8 cellular contexts compared by ENCODE assay signal in genomic region chr1:226649780-226650179, GRCh38.
A peak's percentile ranks its signal among the peaks of the same experiment; 100 is the strongest.
DNase-seq lines count a peak whose midpoint lies in the region; ATAC-seq, FAIRE-seq and TF ChIP-seq lines count a peak whose summit lies in the region.

No MANE protein-coding gene starts in this region.

- TF ChIP-seq RAD21 in K562 (CRISPR knock-in tag; conservative IDR thresholded peaks at IDR 0.05 in 1 of 2, IDR thresholded peaks at IDR 0.05 in 1 of 2), result peak in 1 of 2 experiments; percentile 52; a peak in 3 of 4 replicates

- H3K36me3 ChIP-seq in K562 (ENCODE audit: control insufficient read depth, insufficient read depth, low read length) (no peaks in the 10 kb centered on the region), parathyroid adenoma (ENCODE audit: control insufficient read depth, insufficient read depth, low read length) (no peaks in the 10 kb centered on the region)

- no peak overlapping the region for H2AFZ ChIP-seq in K562 (ENCODE audit: low read depth, low read length)
- peak overlapping the region; percentile 53 for H2AFZ ChIP-seq in parathyroid adenoma

- TF ChIP-seq POLR2A in K562 (conservative IDR thresholded peaks at IDR 0.05), result no peak

- H3K9me1 ChIP-seq in K562 (ENCODE audit: control insufficient read depth, insufficient read depth, low read length), result no peaks in the 10 kb centered on the region

- POLR2A ChIA-PET in activated CD4-positive, alpha-beta T cell treated with anti-CD3 and anti-CD28 coated beads for 36 hours (lab: Charles Lee), result no interaction called here
- POLR2A ChIA-PET in K562 (lab: Yijun Ruan, JAX), result interaction anchor here (0.5 kb wide), 1 partner anchor 43 kb away, joined by 4 read pairs; no protein-coding TSS in a partner anchor

- peaks cover 46 to 63% of the 10 kb centered on the region in 2 experiments for H3K27me3 ChIP-seq in K562 (ENCODE audit: control insufficient read depth in 2 of 2, insufficient read depth in 2 of 2, low read length in 2 of 2)
- H3K27me3 ChIP-seq in parathyroid adenoma (ENCODE audit: control insufficient read depth, insufficient read depth, low read length), result no peaks in the 10 kb centered on the region

- H3K79me2 ChIP-seq in K562 (ENCODE audit: control insufficient read depth, insufficient read depth, low read length) (no peaks in the 10 kb centered on the region), parathyroid adenoma (no peaks in the 10 kb centered on the region)

- no peak overlapping the region for H3K27ac ChIP-seq in K562 (ENCODE audit: extremely low read depth, low read depth, low read length)
- no peak overlapping the region for H3K27ac ChIP-seq in parathyroid adenoma

- H3K27ac Mint-ChIP-seq in activated CD4-positive, alpha-beta T cell treated with anti-CD3 and anti-CD28 coated beads for 36 hours, result peak overlapping the region; percentile 52

- H3K9me3 Mint-ChIP-seq in activated CD4-positive, alpha-beta T cell treated with anti-CD3 and anti-CD28 coated beads for 36 hours (ENCODE audit: low read depth), result no peaks in the 10 kb centered on the region

- H3K4me2 ChIP-seq in K562 (ENCODE audit: insufficient read depth, low read length) (no peak overlapping the region), parathyroid adenoma (ENCODE audit: low read length) (no peak overlapping the region)

- peaks cover 30% of the 10 kb centered on the region for H3K36me3 Mint-ChIP-seq in activated CD4-positive, alpha-beta T cell treated with anti-CD3 and anti-CD28 coated beads for 36 hours (ENCODE audit: low read depth)

- no peaks in the 10 kb centered on the region for H3K27me3 Mint-ChIP-seq in activated CD4-positive, alpha-beta T cell treated with anti-CD3 and anti-CD28 coated beads for 36 hours

- H3K4me1 ChIP-seq in K562 (replicated peaks in 1 of 2; ENCODE audit: control insufficient read depth in 2 of 2, insufficient read depth in 2 of 2, low read length in 2 of 2), result peaks cover 0 to 3% of the 10 kb centered on the region in 2 experiments; a peak in 3 of 5 replicates
- no peaks in the 10 kb centered on the region for H3K4me1 ChIP-seq in parathyroid adenoma

- ATAC-seq in activated CD4-positive, alpha-beta T cell treated with anti-CD3 and anti-CD28 coated beads for 36 hours, result no peak
- ATAC-seq in K562, result peak; percentile 37; the same call in 2 of the 3 replicates
- ATAC-seq in HG03175 (IDR thresholded peaks at IDR 0.05; ENCODE audit: unreplicated experiment), result no peak
- no peak for ATAC-seq in GM18867 (IDR thresholded peaks at IDR 0.05; ENCODE audit: unreplicated experiment)

- peaks cover 48% of the 10 kb centered on the region for H3K4me1 Mint-ChIP-seq in activated CD4-positive, alpha-beta T cell treated with anti-CD3 and anti-CD28 coated beads for 36 hours

- in situ Hi-C loops in K562 (cut with MboI), result no loop called here

- no peaks in the 10 kb centered on the region for H3K9me3 ChIP-seq in K562 (replicated peaks; ENCODE audit: control insufficient read depth, insufficient read depth, low read depth, low read length)
- no peaks in the 10 kb centered on the region for H3K9me3 ChIP-seq in parathyroid adenoma (ENCODE audit: control insufficient read depth, low read length)

- BruUV-seq in K562 (replicated peaks; lab: Mats Ljungman, UMichigan), result no TSS peak

- TF ChIP-seq CTCF in LNCAP (IDR thresholded peaks at IDR 0.05) (0 out of 2 replicates have a peak, but pooled peaks have one; percentile 34), K562 (IDR thresholded peaks at IDR 0.05 in 2 of 3, conservative IDR thresholded peaks at IDR 0.05 in 1 of 3; ENCODE audit: insufficient read depth in 2 of 3, low read depth in 1 of 3, low read length in 3 of 3) (peak in 2 of 3 experiments; percentile 6 to 51; a peak in 3 of 6 replicates), parathyroid adenoma (IDR thresholded peaks at IDR 0.05) (peak; percentile 2)

- 3% methylated on average over 7 of the region's 7 CpGs for WGBS in K562 (ENCODE audit: insufficient coverage, low coverage, missing lambda C conversion rate)

- H3K4me3 Mint-ChIP-seq in activated CD4-positive, alpha-beta T cell treated with anti-CD3 and anti-CD28 coated beads for 36 hours, result no peak overlapping the region

- H3K9ac ChIP-seq in K562 (ENCODE audit: insufficient read depth in 1 of 2, low read depth in 2 of 2, low read length in 2 of 2) (no peak overlapping the region), parathyroid adenoma (no peak overlapping the region)

- H4K20me1 ChIP-seq in K562 (replicated peaks; ENCODE audit: control insufficient read depth, insufficient read depth, low read length), result peaks cover 4% of the 10 kb centered on the region; the same call in 1 of the 2 replicates

- FAIRE-seq in K562 (lab: Jason Lieb, UNC), result peak; percentile 6

- intact Hi-C loops in activated CD4-positive, alpha-beta T cell treated with anti-CD3 and anti-CD28 coated beads for 36 hours (cut with DNase I, micrococcal nuclease), result loop anchor here (5.0 kb wide), 1 partner anchor 38 kb away; no protein-coding TSS in a partner anchor
- intact Hi-C loops in K562 (cut with micrococcal nuclease), result no loop called here

- H3K4me3 ChIP-seq in K562, result no peak overlapping the region
- H3K4me3 ChIP-seq in parathyroid adenoma (ENCODE audit: low read depth, low read length), result no peak overlapping the region

- CTCF ChIA-PET in activated CD4-positive, alpha-beta T cell treated with anti-CD3 and anti-CD28 coated beads for 36 hours (lab: Charles Lee), result interaction anchor here (1.1 to 1.5 kb wide), 3 partner anchors 11 to 179 kb away, joined by 3 to 5 read pairs (median 4); no protein-coding TSS in a partner anchor
- CTCF ChIA-PET in K562 (lab: Yijun Ruan, JAX; ENCODE audit: low intra/inter-chr PET ratio), result interaction anchor here (0.6 to 1.9 kb wide), 2 partner anchors 8 to 178 kb away, joined by 3 to 5 read pairs; no protein-coding TSS in a partner anchor

- no peak for TF ChIP-seq EP300 in K562 (IDR thresholded peaks at IDR 0.05; ENCODE audit: low read length)

- DNase-seq in activated CD4-positive, alpha-beta T cell treated with anti-CD3 and anti-CD28 coated beads for 36 hours, result peak; percentile 67
- DNase-seq in activated CD4-positive, alpha-beta T cell treated with anti-CD3 and anti-CD28 coated beads, Interleukin-2, amount 50 U/mL, for 1 hour, result no peak
- DNase-seq in K562 (ENCODE audit: extremely low read depth in 1 of 4, low spot score in 3 of 4), result peak in 3 of 4 experiments; percentile 38 to 57 (median 54)
- no peak for DNase-seq in cerebellum (ENCODE audit: low spot score)

TF ChIP-seq in K562, 482 proteins besides CTCF, POLR2A, EP300 and RAD21:
- TF ChIP-seq ZNF512 (tag; IDR thresholded peaks at IDR 0.05), result 0 out of 2 replicates have a peak, but pooled peaks have one; percentile 30
- no peak for TF ChIP-seq SMARCA4 (IDR thresholded peaks at IDR 0.05)

Comparison
In these comparisons a context has a peak if more than half of its experiments do, and no peak if none do; other contexts are left out.
1. DNase-seq: peak in activated CD4-positive, alpha-beta T cell treated with anti-CD3 and anti-CD28 coated beads for 36 hours (single experiment) and K562 (3 of 4); none in activated CD4-positive, alpha-beta T cell treated with anti-CD3 and anti-CD28 coated beads, Interleukin-2, amount 50 U/mL, for 1 hour (single experiment) and cerebellum (single experiment).
2. Peak in every context shown above with its lines, with median percentiles within 50 percentile points of each other: CTCF ChIP-seq.